ENCODE assay signal across 30 cellular contexts in the genomic region with DNA sequence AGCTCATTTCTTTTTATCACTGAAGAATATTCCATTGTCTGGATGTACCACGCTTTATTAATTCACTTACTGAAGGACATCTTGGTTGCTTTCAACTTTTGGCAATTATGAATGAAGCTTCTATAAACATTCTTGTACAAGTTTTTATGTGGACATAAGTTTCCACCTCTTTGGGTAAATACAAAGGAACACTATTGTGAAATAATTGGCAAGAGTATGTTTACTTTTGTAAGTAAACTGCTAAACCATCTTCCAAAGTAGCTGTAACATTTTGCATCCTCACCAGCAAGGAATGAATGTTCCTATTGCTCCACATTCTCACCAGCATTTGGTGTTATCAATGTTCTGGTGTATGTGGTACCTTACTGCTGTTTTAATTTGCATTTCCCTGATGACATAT. TPM values are rescaled to one million over a fixed set of nuclear protein-coding genes. Genes with fewer than 3 reads are reported as not detected.
"Had no signal": no experiment of that assay in that cellular context is flagged by ENCODE, and none has a peak within 500 bp of the region (broad histone marks: within the 10 kb centered on the region; RNA-seq: fewer than 3 reads in every experiment).

No MANE protein-coding gene starts in this region.

- H3K27me3 Mint-ChIP-seq: dendritic cell treated with granulocyte-macrophage colony-stimulating factor and Interleukin-4, amounts not matched to agents 40 ng/mL and 50 ng/mL, for 4 days; naive B cell; progenitor cell of endocrine pancreas; stimulated activated naive B cell treated with anti-CD40 and anti-IgM and Interleukin-4, amounts not matched to agents 10 μg/mL and 1 μg/mL and 100 μg/mL, for 72 hours had no signal

- H3K4me1 Mint-ChIP-seq: naive B cell; neural crest cell; stimulated activated naive B cell treated with anti-CD40 and anti-IgM and Interleukin-4, amounts not matched to agents 10 μg/mL and 1 μg/mL and 100 μg/mL, for 72 hours had no signal

- H3K27ac ChIP-seq: ascending aorta, breast epithelium, thoracic aorta, upper lobe of left lung had no signal

- H3K27me3 ChIP-seq: ascending aorta, breast epithelium, upper lobe of left lung had no signal

- H3K9me3 ChIP-seq: ascending aorta, breast epithelium, mucosa of descending colon, thoracic aorta, upper lobe of left lung had no signal

- H3K4me3 ChIP-seq: ascending aorta, breast epithelium, mucosa of descending colon, thoracic aorta, upper lobe of left lung had no signal

- H3K4me3 Mint-ChIP-seq: dendritic cell treated with granulocyte-macrophage colony-stimulating factor and Interleukin-4, amounts not matched to agents 40 ng/mL and 50 ng/mL, for 4 days; naive B cell; neural crest cell; stimulated activated naive B cell treated with anti-CD40 and anti-IgM and Interleukin-4, amounts not matched to agents 10 μg/mL and 1 μg/mL and 100 μg/mL, for 72 hours; T-helper 1 cell treated with Interleukin-12 subunit alpha and Interleukin-12 subunit beta and Interleukin-4 antibody, amounts not matched to agents 30 μg/mL and 1 μg/mL, for 36 hours had no signal

- H3K9me3 Mint-ChIP-seq: dendritic cell treated with granulocyte-macrophage colony-stimulating factor and Interleukin-4, amounts not matched to agents 40 ng/mL and 50 ng/mL, for 4 days; naive B cell; neural crest cell; stimulated activated naive B cell treated with anti-CD40 and anti-IgM and Interleukin-4, amounts not matched to agents 10 μg/mL and 1 μg/mL and 100 μg/mL, for 72 hours; T-helper 1 cell treated with Interleukin-12 subunit alpha and Interleukin-12 subunit beta and Interleukin-4 antibody, amounts not matched to agents 30 μg/mL and 1 μg/mL, for 36 hours had no signal

- DNase-seq: activated CD4-positive, alpha-beta T cell treated with anti-CD3 and anti-CD28 coated beads, Interleukin-2, amount 50 U/mL, for 1 hour; activated CD8-positive, alpha-beta memory T cell treated with anti-CD3 and anti-CD28 coated beads, Interleukin-2, amount 50 U/mL, for 4 hours; activated effector memory CD4-positive, alpha-beta T cell treated with Interleukin-2 at 50 U/mL for 16 hours; activated naive CD4-positive, alpha-beta T cell treated with anti-CD3 and anti-CD28 coated beads, Interleukin-2, amount 50 U/mL, for 16 hours; activated T-cell treated with anti-CD3 and anti-CD28 coated beads, Interleukin-2, amount 50 U/mL, for 48 hours; effector CD8-positive, alpha-beta T cell; foreskin melanocyte; glutamatergic neuron; hypothalamus; mucosa of descending colon; naive B cell; right cardiac atrium; small intestine; stimulated activated CD4-positive, alpha-beta T cell treated with anti-CD3 and anti-CD28 coated beads, Interleukin-4, amount 100 ng/mL, for 4 hours; stimulated activated naive B cell treated with anti-CD40 and anti-IgM and Interleukin-4, amounts not matched to agents 10 μg/mL and 1 μg/mL and 100 μg/mL, for 72 hours; upper lobe of left lung had no signal

- ATAC-seq: activated CD4-positive, CD25-positive, alpha-beta regulatory T cell treated with anti-CD3 and anti-CD28 coated beads, Interleukin-2, amount 50 U/mL, for 24 hours; mucosa of descending colon; right cardiac atrium; stimulated activated naive B cell treated with anti-CD40 and anti-IgM and Interleukin-4, amounts not matched to agents 10 μg/mL and 1 μg/mL and 100 μg/mL, for 72 hours had no signal

- H3K4me1 ChIP-seq: ascending aorta, breast epithelium, upper lobe of left lung had no signal

- H3K36me3 ChIP-seq: ascending aorta, breast epithelium, thoracic aorta, upper lobe of left lung had no signal

- H3K36me3 Mint-ChIP-seq: naive B cell; stimulated activated naive B cell treated with anti-CD40 and anti-IgM and Interleukin-4, amounts not matched to agents 10 μg/mL and 1 μg/mL and 100 μg/mL, for 72 hours had no signal

- H3K27ac Mint-ChIP-seq: dendritic cell treated with granulocyte-macrophage colony-stimulating factor and Interleukin-4, amounts not matched to agents 40 ng/mL and 50 ng/mL, for 4 days; naive B cell; progenitor cell of endocrine pancreas; stimulated activated naive B cell treated with anti-CD40 and anti-IgM and Interleukin-4, amounts not matched to agents 10 μg/mL and 1 μg/mL and 100 μg/mL, for 72 hours; T-helper 1 cell treated with Interleukin-12 subunit alpha and Interleukin-12 subunit beta and Interleukin-4 antibody, amounts not matched to agents 30 μg/mL and 1 μg/mL, for 36 hours had no signal

RNA-seq across cellular contexts. Expression of a gene that starts 15.8 kb away (rescaled TPM):
- total RNA-seq: ascending aorta, endothelial cell of umbilical vein, fibroblast of lung, lung microvascular endothelial cell, mucosa of descending colon, osteoblast, progenitor cell of endocrine pancreas, right cardiac atrium had no signal
- polyA plus RNA-seq: adipose tissue, endothelial cell of umbilical vein, fibroblast of lung, keratinocyte, right cardiac atrium had no signal
